ENCODE assay signal across 23 cellular contexts in the genomic region with DNA sequence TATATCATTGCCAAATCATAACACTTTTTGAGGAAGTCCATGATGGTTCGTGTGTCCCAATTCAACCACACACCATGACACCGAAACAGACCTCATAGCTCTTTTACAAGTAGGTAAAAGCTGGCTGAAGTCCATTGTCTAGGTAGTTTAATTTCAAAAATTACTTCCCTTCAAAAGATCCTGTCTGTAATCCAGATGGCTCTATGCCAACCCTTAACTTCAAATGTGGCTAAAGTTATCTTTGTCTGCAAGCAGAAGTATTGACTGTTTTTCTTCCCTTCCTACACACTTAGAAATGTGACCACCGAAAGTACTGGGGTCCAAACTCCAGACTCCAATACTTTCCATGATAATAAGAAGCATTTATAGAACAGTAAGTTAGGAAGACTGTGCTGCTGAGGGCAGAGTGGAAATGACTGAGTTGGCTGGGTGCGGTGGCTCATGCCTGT. TPM values are rescaled to one million over a fixed set of nuclear protein-coding genes. Genes with fewer than 3 reads are reported as not detected.
DNase-seq lines count a peak whose midpoint lies in the region; ATAC-seq, FAIRE-seq and TF ChIP-seq lines count a peak whose summit lies in the region.
"Had no signal": no experiment of that assay in that cellular context is flagged by ENCODE, and none has a peak within 500 bp of the region (broad histone marks: within the 10 kb centered on the region; RNA-seq: fewer than 3 reads in every experiment).

No MANE protein-coding gene starts in this region.

- no peak for TF ChIP-seq POLR2A in GM12891 (IDR thresholded peaks at IDR 0.05; ENCODE audit: low read depth, low read length)

- intact Hi-C loops in PC-3 (cut with micrococcal nuclease), result no loop called here
- intact Hi-C loops in psoas muscle (cut with DNase I), result no loop called here

- H3K4me3 ChIP-seq in PC-3 (ENCODE audit: low read length) (no peak overlapping the region), choroid plexus epithelial cell (ENCODE audit: low read depth, low read length) (no peak overlapping the region), psoas muscle (no peak overlapping the region)
- H3K4me3 ChIP-seq: heart left ventricle, left ventricle myocardium inferior, prostate gland, SK-N-MC, skin epidermis, tibial artery had no signal

- ATAC-seq in PC-3 (no peak), HG03521 (IDR thresholded peaks at IDR 0.05; ENCODE audit: unreplicated experiment) (no peak), psoas muscle (no peak)
- ATAC-seq: activated CD4-positive, CD25-positive, alpha-beta regulatory T cell treated with anti-CD3 and anti-CD28 coated beads, Interleukin-2, amount 50 U/mL, for 24 hours; heart left ventricle had no signal

- POLR2A ChIA-PET in PC-3 (lab: Charles Lee; ENCODE audit: unreplicated experiment), result no interaction called here

- no peaks in the 10 kb centered on the region for H3K9me2 ChIP-seq in PC-3 (replicated peaks; ENCODE audit: low read length)

- no peak overlapping the region for H2AFZ ChIP-seq in PC-3 (ENCODE audit: low read length)

- 69 to 81% (median 80%) methylated on average over 4 of the region's 4 CpGs for WGBS in psoas muscle, 3 donors

- CTCF ChIA-PET in PC-3 (lab: Charles Lee), result no interaction called here

- TF ChIP-seq CTCF in PC-3 (conservative IDR thresholded peaks at IDR 0.05; ENCODE audit: low read depth, low read length) (no peak), choroid plexus epithelial cell (conservative IDR thresholded peaks at IDR 0.05; ENCODE audit: low read depth, low read length) (no peak), psoas muscle (IDR thresholded peaks at IDR 0.05) (no peak)

- no peak for FAIRE-seq in GM12891 (lab: Jason Lieb, UNC)
- FAIRE-seq: RCC 7860 had no signal

- H3K9me3 ChIP-seq in PC-3 (ENCODE audit: low read length) (no peaks in the 10 kb centered on the region), psoas muscle (no peaks in the 10 kb centered on the region)
- H3K9me3 ChIP-seq: heart left ventricle, left ventricle myocardium inferior, prostate gland, tibial artery had no signal

- no peaks in the 10 kb centered on the region for H4K20me1 ChIP-seq in PC-3 (ENCODE audit: low read length)

- H3K36me3 ChIP-seq in PC-3 (ENCODE audit: low read depth, low read length) (no peaks in the 10 kb centered on the region), psoas muscle (ENCODE audit: insufficient read depth in 1 of 2, low read depth in 1 of 2) (no peaks in the 10 kb centered on the region)
- H3K36me3 ChIP-seq: heart left ventricle, left ventricle myocardium inferior, prostate gland had no signal

- no TSS peak for BruUV-seq in PC-3 (replicated peaks; lab: Mats Ljungman, UMichigan)

- no peak overlapping the region for H3K27ac ChIP-seq in PC-3 (ENCODE audit: low read length)
- no peak overlapping the region for H3K27ac ChIP-seq in psoas muscle
- H3K27ac ChIP-seq: heart left ventricle, left ventricle myocardium inferior, prostate gland, SK-N-MC, skin epidermis, tibial artery had no signal

- no peaks in the 10 kb centered on the region for H3F3A ChIP-seq in PC-3 (ENCODE audit: low read length, unreplicated experiment)

- DNase-seq in AML-193 (lab: John Stamatoyannopoulos, UW) (peak; percentile 10 to 31), LoVo (ENCODE audit: low spot score) (peak; percentile 50), PC-3 (peak; percentile 2), choroid plexus epithelial cell (ENCODE audit: low read depth) (peak; percentile 61), glomerular visceral epithelial cell (ENCODE audit: extremely low spot score) (no peak), psoas muscle (no peak), GM12891 (ENCODE audit: insufficient read length, low spot score) (no peak)
- DNase-seq: activated naive CD4-positive, alpha-beta T cell treated with anti-CD3 and anti-CD28 coated beads for 36 hours; activated T-cell treated with anti-CD3 and anti-CD28 coated beads, Interleukin-2, amount 50 U/mL, for 48 hours; CD4-positive, CD25-positive, alpha-beta regulatory T cell; H9; heart left ventricle; left ventricle myocardium inferior; NCI-H1417 treated with DMSO at 0.1 percent for 48 hours; stimulated activated CD4-positive, alpha-beta T cell treated with anti-CD3 and anti-CD28 coated beads, Interleukin-4, amount 100 ng/mL, for 24 hours; T-helper 9 cell; tibial artery had no signal

- H3K27me3 ChIP-seq in PC-3 (ENCODE audit: low read length), result no peaks in the 10 kb centered on the region
- no peaks in the 10 kb centered on the region for H3K27me3 ChIP-seq in psoas muscle (ENCODE audit: insufficient read depth in 3 of 3, low read length in 2 of 3)
- H3K27me3 ChIP-seq: heart left ventricle, tibial artery had no signal

- no peaks in the 10 kb centered on the region for H3K4me1 ChIP-seq in PC-3 (ENCODE audit: insufficient read depth, low read length)
- H3K4me1 ChIP-seq in psoas muscle, result no peaks in the 10 kb centered on the region
- H3K4me1 ChIP-seq: heart left ventricle, left ventricle myocardium inferior, prostate gland had no signal

- H3K79me2 ChIP-seq in PC-3 (ENCODE audit: low read length), result no peaks in the 10 kb centered on the region

- H3K4me2 ChIP-seq in PC-3 (ENCODE audit: low read length), result no peak overlapping the region

- no peak overlapping the region for H3K9ac ChIP-seq in PC-3 (ENCODE audit: low read length)

TF ChIP-seq in GM12891, 5 proteins besides CTCF, POLR2A, EP300 and RAD21:
- TF ChIP-seq POLR2AphosphoS5 (IDR thresholded peaks at IDR 0.05; ENCODE audit: low read depth, low read length) (no peak), POU2F2 (IDR thresholded peaks at IDR 0.05; ENCODE audit: low read depth, low read length) (no peak)

RNA-seq across cellular contexts. Expression of gene TIAM2, which starts 8.3 kb away (rescaled TPM):
- total RNA-seq in PC-3 (2014; rRNA removed) (2.8 and 4.5 TPM in 2 replicates), psoas muscle (10 to 100 TPM; 10.0 to 20.3 (median 14.3) TPM)
- 1 to 10 TPM; 3.4 to 9.2 (median 5.7) TPM for polyA plus RNA-seq in psoas muscle
- polyA plus RNA-seq in GM12891 (2012; ENCODE audit: low read depth, missing spikeins), result 13.2 TPM

Comparison
In these comparisons a context has a peak if more than half of its experiments do, and no peak if none do; other contexts are left out.
1. DNase-seq: peak in AML-193 (2 of 2), LoVo (single experiment), PC-3 (single experiment) and choroid plexus epithelial cell (single experiment); none in glomerular visceral epithelial cell (single experiment), psoas muscle (0 of 2) and GM12891 (single experiment).